In the genomic region with DNA sequence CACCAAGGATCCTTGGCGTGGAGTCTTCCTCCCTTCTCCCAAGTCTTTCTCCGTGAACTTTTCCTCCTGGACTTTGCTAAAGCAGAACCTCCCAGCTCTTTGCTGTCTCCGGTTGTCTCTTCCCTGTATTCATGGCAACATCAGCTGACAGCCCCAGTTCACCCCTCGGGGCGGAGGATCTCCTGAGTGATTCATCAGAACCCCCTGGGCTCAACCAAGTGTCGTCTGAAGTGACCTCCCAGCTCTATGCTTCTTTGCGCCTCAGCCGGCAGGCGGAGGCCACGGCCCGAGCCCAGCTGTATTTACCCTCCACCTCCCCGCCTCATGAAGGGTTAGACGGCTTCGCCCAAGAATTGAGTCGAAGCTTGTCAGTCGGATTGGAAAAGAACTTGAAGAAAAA, we compare ENCODE assay signal across 8 cellular contexts. TPM values are rescaled to one million over a fixed set of nuclear protein-coding genes. Genes with fewer than 3 reads are reported as not detected.
DNase-seq lines count a peak whose midpoint lies in the region; ATAC-seq and TF ChIP-seq lines count a peak whose summit lies in the region.

No MANE protein-coding gene starts in this region.

- peaks cover 16% of the 10 kb centered on the region for H3K27me3 ChIP-seq in cardiac muscle cell

- H3K9me3 Mint-ChIP-seq in activated naive CD8-positive, alpha-beta T cell (ENCODE audit: low read depth): no peaks in the 10 kb centered on the region

- peak overlapping the region; percentile 97 for H3K27ac Mint-ChIP-seq in activated naive CD8-positive, alpha-beta T cell

- peaks cover 6% of the 10 kb centered on the region for H3K36me3 Mint-ChIP-seq in activated naive CD8-positive, alpha-beta T cell

- no peak overlapping the region for H3K27ac ChIP-seq in cardiac muscle cell

- peak overlapping the region; percentile 98 for H3K4me3 Mint-ChIP-seq in activated naive CD8-positive, alpha-beta T cell

- no peaks in the 10 kb centered on the region for H3K27me3 Mint-ChIP-seq in activated naive CD8-positive, alpha-beta T cell

- DNase-seq in cardiac muscle cell (ENCODE audit: low read depth in 1 of 2, low spot score in 1 of 2) (peak; percentile 36 to 61), left ventricle myocardium superior (no peak), NCI-H69 (lab: John Stamatoyannopoulos, UW) (peak; percentile 66), skeletal muscle cell (ENCODE audit: low read depth) (peak; percentile 23), NCI-H524 treated with DMSO at 0.1 percent for 48 hours (lab: John Stamatoyannopoulos, UW) (no peak)

- peak; percentile 38 for TF ChIP-seq CTCF in cardiac muscle cell (IDR thresholded peaks at IDR 0.05; ENCODE audit: low read depth, low read length)

- intact Hi-C loops in left ventricle myocardium superior (cut with micrococcal nuclease): no loop called here

- H3K4me1 Mint-ChIP-seq in activated naive CD8-positive, alpha-beta T cell (ENCODE audit: low read depth): peaks cover 35% of the 10 kb centered on the region

- no peaks in the 10 kb centered on the region for H3K36me3 ChIP-seq in cardiac muscle cell

- peaks cover 16% of the 10 kb centered on the region for H3K4me1 ChIP-seq in cardiac muscle cell (ENCODE audit: low read depth)

- ATAC-seq in left ventricle myocardium superior (no peak), esophagus mucosa (no peak)

- H3K4me3 ChIP-seq in cardiac muscle cell (peak overlapping the region; percentile 82), iPS-11a (ENCODE audit: low read depth, low read length) (peak overlapping the region; percentile 90), skeletal muscle cell (ENCODE audit: low read depth, low read length) (peak overlapping the region; percentile 96)

- H3K9me3 ChIP-seq in cardiac muscle cell (ENCODE audit: low read depth): no peaks in the 10 kb centered on the region

RNA-seq across cellular contexts. Expression of gene CNTROB, which starts 0.9 kb away (rescaled TPM):
- total RNA-seq in cardiac muscle cell: 19.6 and 42.6 TPM in 2 replicates
- 23.1 and 44.0 TPM in 2 replicates for polyA plus RNA-seq in cardiac muscle cell
- 10.8 TPM for total RNA-seq in left ventricle myocardium superior
- total RNA-seq in esophagus mucosa: 15.4 TPM

RNA-seq across cellular contexts. Expression of gene TRAPPC1, which starts 1.2 kb away (rescaled TPM):
- 92.0 and 110 TPM in 2 replicates for total RNA-seq in cardiac muscle cell
- 340 and 386 TPM in 2 replicates for polyA plus RNA-seq in cardiac muscle cell
- total RNA-seq in left ventricle myocardium superior: 107 TPM
- total RNA-seq in esophagus mucosa: 108 TPM

RNA-seq across cellular contexts. Expression of gene KCNAB3, which starts 3.3 kb away (rescaled TPM):
- total RNA-seq in cardiac muscle cell (1.8 and 3.3 TPM in 2 replicates), left ventricle myocardium superior (0.52 TPM), esophagus mucosa (0.44 TPM)
- 1.3 and 1.4 TPM in 2 replicates for polyA plus RNA-seq in cardiac muscle cell

RNA-seq across cellular contexts. Expression of gene RNF227, which starts 16.9 kb away (rescaled TPM):
- total RNA-seq in cardiac muscle cell: 20.3 and 26.1 TPM in 2 replicates
- 5.2 and 5.8 TPM in 2 replicates for polyA plus RNA-seq in cardiac muscle cell
- 1.1 TPM for total RNA-seq in left ventricle myocardium superior
- total RNA-seq in esophagus mucosa: 2.4 TPM

RNA-seq across cellular contexts. Expression of gene CHD3, which starts 44.4 kb away (rescaled TPM):
- total RNA-seq in cardiac muscle cell (40.2 and 64.7 TPM in 2 replicates), left ventricle myocardium superior (13.1 TPM), esophagus mucosa (50.7 TPM)
- 15.9 and 19.7 TPM in 2 replicates for polyA plus RNA-seq in cardiac muscle cell

Comparison
In these comparisons a context has a peak if more than half of its experiments do, and no peak if none do; other contexts are left out.
1. DNase-seq: peak in cardiac muscle cell (2 of 2), NCI-H69 (single experiment) and skeletal muscle cell (single experiment); none in left ventricle myocardium superior (single experiment) and NCI-H524 treated with DMSO at 0.1 percent for 48 hours (single experiment).
2. Peak in every context shown above with its lines, with median percentiles within 50 percentile points of each other: H3K4me3 ChIP-seq.